ENCODE assay signal across 9 cellular contexts in the genomic region with DNA sequence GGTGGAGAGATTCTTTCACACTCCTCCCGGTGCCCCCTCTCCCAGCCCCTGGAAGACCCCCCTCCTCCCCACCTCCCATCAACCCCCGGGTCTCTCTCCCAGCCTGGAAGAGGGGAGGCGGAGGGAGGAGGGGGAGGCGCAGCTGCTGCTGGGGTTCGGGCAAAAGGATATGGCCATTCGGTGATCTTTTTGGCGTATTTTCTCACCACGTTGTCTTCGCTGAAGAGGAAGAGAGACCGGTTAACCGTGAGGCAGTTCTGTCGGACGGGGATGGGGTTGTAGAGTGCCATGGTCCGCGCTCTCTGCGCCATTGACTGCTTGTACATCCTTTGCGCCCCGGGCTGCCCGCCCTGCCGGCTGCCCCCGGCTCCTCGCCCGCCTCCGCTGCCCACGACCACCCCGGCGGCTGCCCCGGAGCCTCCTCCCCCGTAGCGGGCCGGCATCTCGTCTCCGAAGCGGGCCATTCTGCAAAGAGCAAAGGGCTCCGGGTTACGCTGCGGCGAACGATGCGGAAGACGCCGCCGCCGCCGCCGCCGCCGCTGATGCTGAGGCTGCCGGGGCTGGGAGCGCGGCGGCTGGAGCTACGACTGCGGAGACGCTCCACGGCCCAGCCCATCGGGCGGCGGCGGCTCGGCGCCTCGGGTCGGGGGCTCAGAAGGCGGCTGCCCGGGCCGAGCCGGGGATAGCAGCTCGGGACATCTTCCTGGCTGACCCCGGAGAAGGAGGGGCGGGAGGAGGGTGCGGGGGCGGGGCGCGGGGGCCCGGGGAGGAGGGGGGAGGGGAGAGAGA. TPM values are rescaled to one million over a fixed set of nuclear protein-coding genes. Genes with fewer than 3 reads are reported as not detected.
A peak's percentile ranks its signal among the peaks of the same experiment; 100 is the strongest.
DNase-seq lines count a peak whose midpoint lies in the region; ATAC-seq and TF ChIP-seq lines count a peak whose summit lies in the region.
"Had no signal": no experiment of that assay in that cellular context is flagged by ENCODE, and none has a peak within 500 bp of the region (broad histone marks: within the 10 kb centered on the region; RNA-seq: fewer than 3 reads in every experiment).

Gene CACNA1A (minus strand): TSS at position 719 of the 789 bp plus-strand sequence. CDS start 255 bp downstream, at position 464.

- H3K27ac ChIP-seq in cardiac muscle cell = no peak within 1 kb of the TSS
- H3K27ac ChIP-seq in vagina = no peak within 1 kb of the TSS

- H3K9me3 ChIP-seq in cardiac muscle cell (ENCODE audit: low read depth) (no peaks in the 10 kb centered on the region), vagina (no peaks in the 10 kb centered on the region)

- intact Hi-C loops in Right ventricle myocardium superior (cut with DNase I) (no loop called here), vagina (cut with DNase I) (no loop called here)

- DNase-seq in cardiac muscle cell (ENCODE audit: low read depth in 1 of 2, low spot score in 1 of 2) (peak; percentile 44 to 69), Right ventricle myocardium superior (no peak), cerebellum (ENCODE audit: low spot score) (no peak), midbrain (lab: John Stamatoyannopoulos, UW) (peak; percentile 6), vagina (ENCODE audit: extremely low spot score in 2 of 2) (no peak), NCI-H2029 (lab: John Stamatoyannopoulos, UW) (no peak), DMS53 (lab: John Stamatoyannopoulos, UW) (no peak)
- DNase-seq: NCI-H526 treated with DMSO at 0.1 percent for 48 hours had no signal

- H3K36me3 ChIP-seq in cardiac muscle cell (no peaks in the 10 kb centered on the region), vagina (no peaks in the 10 kb centered on the region)

- H3K4me1 ChIP-seq in cardiac muscle cell (ENCODE audit: low read depth) (peaks cover 8% of the 10 kb centered on the region), vagina (peaks cover 8% of the 10 kb centered on the region)

- peak within 1 kb of the TSS; percentile 56 for H3K4me3 ChIP-seq in cardiac muscle cell
- H3K4me3 ChIP-seq in vagina = peak within 1 kb of the TSS; percentile 27 to 37

- no peaks in the 10 kb centered on the region for H3K36me3 Mint-ChIP-seq in activated T-helper 17 cell treated with anti-CD3 and anti-CD28 coated beads, Interleukin-2, amount 50 U/mL, for 72 hours (ENCODE audit: low read depth)

- H3K4me3 Mint-ChIP-seq in activated T-helper 17 cell treated with anti-CD3 and anti-CD28 coated beads, Interleukin-2, amount 50 U/mL, for 72 hours = no peak within 1 kb of the TSS

- peaks cover 58% of the 10 kb centered on the region for H3K27me3 Mint-ChIP-seq in activated T-helper 17 cell treated with anti-CD3 and anti-CD28 coated beads, Interleukin-2, amount 50 U/mL, for 72 hours

- H3K27ac Mint-ChIP-seq in activated T-helper 17 cell treated with anti-CD3 and anti-CD28 coated beads, Interleukin-2, amount 50 U/mL, for 72 hours = no peak within 1 kb of the TSS

- TF ChIP-seq POLR2A in vagina (IDR thresholded peaks at IDR 0.05) = no peak

- H3K4me1 Mint-ChIP-seq in activated T-helper 17 cell treated with anti-CD3 and anti-CD28 coated beads, Interleukin-2, amount 50 U/mL, for 72 hours = no peaks in the 10 kb centered on the region

- TF ChIP-seq CTCF in cardiac muscle cell (IDR thresholded peaks at IDR 0.05; ENCODE audit: low read depth, low read length) = no peak
- TF ChIP-seq CTCF in vagina (IDR thresholded peaks at IDR 0.05) = no peak

- no peaks in the 10 kb centered on the region for H3K9me3 Mint-ChIP-seq in activated T-helper 17 cell treated with anti-CD3 and anti-CD28 coated beads, Interleukin-2, amount 50 U/mL, for 72 hours

- ATAC-seq in Right ventricle myocardium superior (ENCODE audit: poor library complexity) = no peak
- ATAC-seq in activated T-helper 17 cell treated with anti-CD3 and anti-CD28 coated beads, Interleukin-2, amount 50 U/mL, for 72 hours (replicated peaks) = no peak

- H3K27me3 ChIP-seq in cardiac muscle cell (peaks cover 37% of the 10 kb centered on the region), vagina (peaks cover 5% of the 10 kb centered on the region)

RNA-seq across cellular contexts. Expression of gene CACNA1A, which starts in this region (rescaled TPM):
- total RNA-seq in cardiac muscle cell (5.1 and 6.8 TPM in 2 replicates), Right ventricle myocardium superior (1.00 TPM), cerebellum (119 TPM), vagina (8.6 TPM)
- 5.0 and 5.6 TPM in 2 replicates for polyA plus RNA-seq in cardiac muscle cell
- total RNA-seq in activated T-helper 17 cell treated with anti-CD3 and anti-CD28 coated beads, Interleukin-2, amount 50 U/mL, for 72 hours = 1 to 10 TPM; 2.0 to 2.5 TPM

Comparison
In these comparisons a context has a peak if more than half of its experiments do, and no peak if none do; other contexts are left out.
1. RNA of gene CACNA1A (total RNA-seq): 119 TPM in cerebellum (single experiment); 8.6 TPM in vagina (single experiment), 5.1 to 6.8 TPM in cardiac muscle cell, 2.0 to 2.5 TPM in activated T-helper 17 cell treated with anti-CD3 and anti-CD28 coated beads, Interleukin-2, amount 50 U/mL, for 72 hours and 1.00 TPM in Right ventricle myocardium superior (single experiment); every median in the first group is over 10 times any median in the second.
2. DNase-seq: peak in cardiac muscle cell (2 of 2) and midbrain (single experiment); none in Right ventricle myocardium superior (single experiment), cerebellum (single experiment), vagina (0 of 2), NCI-H2029 (single experiment) and DMS53 (single experiment).